Comparison of ENCODE assay signal across 1 cellular context in the genomic region with DNA sequence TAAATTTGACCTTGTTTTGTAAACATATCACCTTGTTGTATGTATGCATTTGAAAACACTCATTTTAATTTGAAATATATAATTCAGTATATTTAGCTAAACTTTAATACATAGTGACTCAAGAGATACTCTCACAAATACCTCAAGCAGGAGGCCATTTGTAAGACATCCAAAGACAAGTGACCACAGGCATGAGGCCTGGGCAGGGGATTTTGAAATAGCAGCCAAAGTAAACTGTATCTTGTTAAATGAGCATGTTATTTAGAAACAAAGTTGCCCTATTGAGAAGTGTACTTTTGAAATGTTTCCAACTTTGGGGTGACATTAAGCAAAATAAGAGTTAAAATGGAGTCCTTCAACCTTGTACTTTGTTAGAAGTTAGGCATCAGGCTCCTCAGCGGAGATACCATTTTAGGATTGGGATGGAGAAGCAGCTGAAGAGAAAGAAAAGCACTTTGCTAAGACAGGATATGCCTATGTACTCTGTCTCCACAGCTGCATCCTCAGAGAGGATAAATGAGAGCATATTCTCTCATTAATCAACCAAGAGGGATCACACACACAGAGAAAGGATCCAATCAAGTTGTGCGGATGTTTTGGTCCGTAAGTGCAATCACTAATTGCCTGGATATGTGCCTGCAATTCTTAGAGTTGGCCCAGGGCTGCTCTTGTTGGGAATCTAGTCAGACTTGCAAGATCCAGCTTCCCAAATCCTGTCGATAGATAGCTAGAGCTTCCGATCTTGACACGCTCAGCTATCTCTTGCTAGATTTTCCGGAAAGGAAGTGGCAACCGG.
TF ChIP-seq lines count a peak whose summit lies in the region.

No MANE protein-coding gene starts in this region.

TF ChIP-seq in IMR-90, 13 proteins besides CTCF, POLR2A, EP300 and RAD21:
- TF ChIP-seq BHLHE40 (IDR thresholded peaks at IDR 0.05; ENCODE audit: low read depth, low read length), result no peak
- TF ChIP-seq MAZ (IDR thresholded peaks at IDR 0.05; ENCODE audit: borderline replicate concordance, low read depth, low read length), result no peak
- no peak for TF ChIP-seq FOS (IDR thresholded peaks at IDR 0.05; ENCODE audit: low read depth, low read length)
- no peak for TF ChIP-seq RCOR1 (IDR thresholded peaks at IDR 0.05; ENCODE audit: insufficient replicate concordance, low read length)
- TF ChIP-seq NFE2L2 (IDR thresholded peaks at IDR 0.05; ENCODE audit: low read depth, low read length), result no peak
- TF ChIP-seq SMC3 (IDR thresholded peaks at IDR 0.05; ENCODE audit: low read depth, low read length), result no peak
- no peak for TF ChIP-seq RFX5 (IDR thresholded peaks at IDR 0.05; ENCODE audit: low read depth, low read length)
- TF ChIP-seq, protein P1, sequence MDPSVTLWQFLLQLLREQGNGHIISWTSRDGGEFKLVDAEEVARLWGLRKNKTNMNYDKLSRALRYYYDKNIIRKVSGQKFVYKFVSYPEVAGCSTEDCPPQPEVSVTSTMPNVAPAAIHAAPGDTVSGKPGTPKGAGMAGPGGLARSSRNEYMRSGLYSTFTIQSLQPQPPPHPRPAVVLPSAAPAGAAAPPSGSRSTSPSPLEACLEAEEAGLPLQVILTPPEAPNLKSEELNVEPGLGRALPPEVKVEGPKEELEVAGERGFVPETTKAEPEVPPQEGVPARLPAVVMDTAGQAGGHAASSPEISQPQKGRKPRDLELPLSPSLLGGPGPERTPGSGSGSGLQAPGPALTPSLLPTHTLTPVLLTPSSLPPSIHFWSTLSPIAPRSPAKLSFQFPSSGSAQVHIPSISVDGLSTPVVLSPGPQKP (IDR thresholded peaks at IDR 0.05; ENCODE audit: borderline replicate concordance, low read depth, low read length), result no peak
- TF ChIP-seq MAFK (IDR thresholded peaks at IDR 0.05; ENCODE audit: low read depth, low read length), result no peak
- TF ChIP-seq MXI1 (IDR thresholded peaks at IDR 0.05; ENCODE audit: borderline replicate concordance, low read depth, low read length), result no peak
